8 cellular contexts compared by ENCODE assay signal in genomic region chr11:19345519-19345847, GRCh38.
DNase-seq lines count a peak whose midpoint lies in the region; ATAC-seq and TF ChIP-seq lines count a peak whose summit lies in the region.

No MANE protein-coding gene starts in this region.

- ATAC-seq in GM21723 (IDR thresholded peaks at IDR 0.05; ENCODE audit: unreplicated experiment), result peak; percentile 48

- no TSS peak for BruUV-seq in Calu3 (replicated peaks; lab: Mats Ljungman, UMichigan)

- no peak overlapping the region for H3K27ac Mint-ChIP-seq in Calu3 (ENCODE audit: unreplicated experiment)

- intact Hi-C loops in Calu3 (cut with micrococcal nuclease; ENCODE audit: unreplicated experiment), result no loop called here

- H3K4me3 Mint-ChIP-seq in Calu3 (ENCODE audit: low read depth, unreplicated experiment), result peak overlapping the region; percentile 26

- CTCF ChIA-PET in Calu3 (lab: Charles Lee), result no interaction called here

- peaks cover 10% of the 10 kb centered on the region for H3K4me1 Mint-ChIP-seq in Calu3 (ENCODE audit: low read depth, unreplicated experiment)

- peaks cover 4 to 45% (median 37%) of the 10 kb centered on the region in 5 donors for H3K4me1 ChIP-seq in subcutaneous abdominal adipose tissue (ENCODE audit: control insufficient read depth in 5 of 5, insufficient read depth in 5 of 5, low read length in 5 of 5)

- H3K4me3 ChIP-seq in WI38 (ENCODE audit: low read depth, low read length) (peak overlapping the region; percentile 40), iPS-11a (ENCODE audit: low read depth, low read length) (peak overlapping the region; percentile 6), subcutaneous abdominal adipose tissue (ENCODE audit: low read depth in 1 of 5, low read length in 5 of 5) (peak overlapping the region; percentile 40 to 62 (median 56))

- H3K27me3 ChIP-seq in subcutaneous abdominal adipose tissue (ENCODE audit: control insufficient read depth in 5 of 5, insufficient read depth in 4 of 5, low read length in 5 of 5), result peaks cover 22 to 43% (median 39%) of the 10 kb centered on the region in 5 donors

- H3K27ac ChIP-seq in subcutaneous abdominal adipose tissue (ENCODE audit: low read depth, low read length), result no peak overlapping the region

- TF ChIP-seq CTCF in Calu3 (IDR thresholded peaks at IDR 0.05; ENCODE audit: unreplicated experiment), result no peak
- TF ChIP-seq CTCF in WI38 (IDR thresholded peaks at IDR 0.05; ENCODE audit: low read depth, low read length), result no peak

- no peaks in the 10 kb centered on the region for H3K9me3 ChIP-seq in subcutaneous abdominal adipose tissue (ENCODE audit: control insufficient read depth in 5 of 5, low read length in 5 of 5)

- no peaks in the 10 kb centered on the region for H3K9me3 Mint-ChIP-seq in Calu3 (ENCODE audit: low read depth, unreplicated experiment)

- peaks cover 100% of the 10 kb centered on the region for H3K27me3 Mint-ChIP-seq in Calu3 (ENCODE audit: unreplicated experiment)

- H3K36me3 ChIP-seq in subcutaneous abdominal adipose tissue (ENCODE audit: control insufficient read depth in 5 of 5, insufficient read depth in 5 of 5, low read length in 5 of 5), result no peaks in the 10 kb centered on the region

- DNase-seq in Calu3, result no peak
- DNase-seq in putamen (ENCODE audit: low spot score), result no peak
- DNase-seq in activated gamma-delta T cell treated with Interleukin-2 at 50 U/mL for 16 hours, result no peak
- no peak for DNase-seq in foreskin melanocyte

- H3K9ac ChIP-seq in subcutaneous abdominal adipose tissue (ENCODE audit: low read length in 5 of 5), result peak overlapping the region in 1 of 5 donors; percentile 49

- H3K36me3 Mint-ChIP-seq in Calu3 (ENCODE audit: insufficient read depth, unreplicated experiment), result no peaks in the 10 kb centered on the region

Comparison
In these comparisons a context has a peak if more than half of its experiments do, and no peak if none do; other contexts are left out.
1. H3K4me3 ChIP-seq: peak in every context shown above with its lines; median percentile 56 in subcutaneous abdominal adipose tissue; 40 in WI38; 6 in iPS-11a.